9 cellular contexts compared by ENCODE assay signal in the genomic region with DNA sequence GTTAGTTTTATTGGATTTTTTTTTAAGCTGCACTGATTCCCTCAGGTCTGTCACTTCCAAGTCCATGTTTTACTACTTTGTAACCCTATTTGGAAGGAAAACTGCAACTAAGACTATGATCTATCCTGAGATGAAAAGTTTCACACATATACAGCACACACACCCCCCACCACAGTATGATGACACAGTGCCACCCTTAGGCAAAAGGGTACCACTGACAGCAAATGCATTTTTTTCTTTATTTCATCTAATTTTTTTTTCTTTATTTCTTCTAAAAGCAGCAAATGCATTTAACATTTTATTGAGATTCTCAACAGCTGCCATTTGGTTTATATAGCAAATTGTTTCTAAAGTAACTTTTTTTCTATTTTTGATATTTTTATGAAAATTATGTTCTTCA.
DNase-seq lines count a peak whose midpoint lies in the region; ATAC-seq and TF ChIP-seq lines count a peak whose summit lies in the region.
"Had no signal": no experiment of that assay in that cellular context is flagged by ENCODE, and none has a peak within 500 bp of the region (broad histone marks: within the 10 kb centered on the region; RNA-seq: fewer than 3 reads in every experiment).

No MANE protein-coding gene starts in this region.

- DNase-seq in activated T-cell treated with anti-CD3 and anti-CD28 coated beads for 1 hour (ENCODE audit: low read depth): peak; percentile 27
- DNase-seq in activated T-cell treated with anti-CD3 and anti-CD28 coated beads, Interleukin-2, amount 50 U/mL, for 24 hours: no peak
- DNase-seq in NCI-H1694 (lab: John Stamatoyannopoulos, UW): peak; percentile 7
- peak; percentile 32 for DNase-seq in activated naive CD4-positive, alpha-beta T cell treated with Interleukin-2 at 50 U/mL for 16 hours
- DNase-seq in kidney glomerular epithelial cell (lab: John Stamatoyannopoulos, UW): peak; percentile 5
- no peak for DNase-seq in pons (ENCODE audit: low spot score)
- no peak for DNase-seq in HEK293T (ENCODE audit: extremely low spot score)

- no peak overlapping the region for H3K4me3 Mint-ChIP-seq in activated T-cell treated with anti-CD3 and anti-CD28 coated beads, Interleukin-2, amount 50 U/mL, for 24 hours
- H3K4me3 Mint-ChIP-seq: activated naive CD8-positive, alpha-beta T cell had no signal

- H3K4me1 Mint-ChIP-seq in activated T-cell treated with anti-CD3 and anti-CD28 coated beads, Interleukin-2, amount 50 U/mL, for 24 hours (ENCODE audit: low read depth): no peaks in the 10 kb centered on the region

- no peaks in the 10 kb centered on the region for H3K9me3 Mint-ChIP-seq in activated T-cell treated with anti-CD3 and anti-CD28 coated beads, Interleukin-2, amount 50 U/mL, for 24 hours

- CTCF ChIA-PET in HEK293T (lab: Yijun Ruan, JAX): interaction anchor here (0.7 to 2.2 kb wide), 2 partner anchors 15 to 135 kb away, joined by 3 to 8 read pairs; no protein-coding TSS in a partner anchor

- POLR2A ChIA-PET in HEK293T (lab: Yijun Ruan, JAX): interaction anchor here (0.6 to 1.0 kb wide), 2 partner anchors 9 to 13 kb away, joined by 3 read pairs; no protein-coding TSS in a partner anchor

- no peaks in the 10 kb centered on the region for H3K36me3 Mint-ChIP-seq in activated T-cell treated with anti-CD3 and anti-CD28 coated beads, Interleukin-2, amount 50 U/mL, for 24 hours (ENCODE audit: low read depth)
- H3K36me3 Mint-ChIP-seq: activated naive CD8-positive, alpha-beta T cell had no signal

- H3K27me3 Mint-ChIP-seq in activated T-cell treated with anti-CD3 and anti-CD28 coated beads, Interleukin-2, amount 50 U/mL, for 24 hours: no peaks in the 10 kb centered on the region
- H3K27me3 Mint-ChIP-seq: activated naive CD8-positive, alpha-beta T cell had no signal

- ATAC-seq in GM19452 (IDR thresholded peaks at IDR 0.05; ENCODE audit: unreplicated experiment): no peak

- no peak overlapping the region for H3K27ac Mint-ChIP-seq in activated T-cell treated with anti-CD3 and anti-CD28 coated beads, Interleukin-2, amount 50 U/mL, for 24 hours
- H3K27ac Mint-ChIP-seq: activated naive CD8-positive, alpha-beta T cell had no signal

TF ChIP-seq in HEK293T, 16 proteins besides CTCF, POLR2A, EP300 and RAD21:
- TF ChIP-seq NFRKB (IDR thresholded peaks at IDR 0.05) (no peak), FOXK2 (IDR thresholded peaks at IDR 0.05) (no peak), ARNT (IDR thresholded peaks at IDR 0.05) (no peak), BHLHE40 (IDR thresholded peaks at IDR 0.05; ENCODE audit: borderline replicate concordance) (no peak), HDGF (IDR thresholded peaks at IDR 0.05; ENCODE audit: borderline replicate concordance) (no peak), FOXM1 (IDR thresholded peaks at IDR 0.05; ENCODE audit: borderline replicate concordance) (no peak), CTBP1 (IDR thresholded peaks at IDR 0.05; ENCODE audit: borderline replicate concordance) (no peak), ELF4 (IDR thresholded peaks at IDR 0.05) (no peak), PKNOX1 (IDR thresholded peaks at IDR 0.05) (no peak)
TF ChIP-seq in HEK293T: peak in this region for 0.

Comparison
In these comparisons a context has a peak if more than half of its experiments do, and no peak if none do; other contexts are left out.
1. DNase-seq: peak in activated T-cell treated with anti-CD3 and anti-CD28 coated beads for 1 hour (single experiment), NCI-H1694 (single experiment), activated naive CD4-positive, alpha-beta T cell treated with Interleukin-2 at 50 U/mL for 16 hours (single experiment) and kidney glomerular epithelial cell (single experiment); none in activated T-cell treated with anti-CD3 and anti-CD28 coated beads, Interleukin-2, amount 50 U/mL, for 24 hours (single experiment), pons (single experiment) and HEK293T (single experiment).